In genomic region chr5:595285-595684, GRCh38 we compare ENCODE assay signal across 1 cellular context.
TF ChIP-seq lines count a peak whose summit lies in the region.

No MANE protein-coding gene starts in this region.

TF ChIP-seq in K562, 482 proteins besides CTCF, POLR2A, EP300 and RAD21 (continued from another document):
- TF ChIP-seq ZHX1 (conservative IDR thresholded peaks at IDR 0.05; ENCODE audit: low read length) = no peak
